In the genomic region with DNA sequence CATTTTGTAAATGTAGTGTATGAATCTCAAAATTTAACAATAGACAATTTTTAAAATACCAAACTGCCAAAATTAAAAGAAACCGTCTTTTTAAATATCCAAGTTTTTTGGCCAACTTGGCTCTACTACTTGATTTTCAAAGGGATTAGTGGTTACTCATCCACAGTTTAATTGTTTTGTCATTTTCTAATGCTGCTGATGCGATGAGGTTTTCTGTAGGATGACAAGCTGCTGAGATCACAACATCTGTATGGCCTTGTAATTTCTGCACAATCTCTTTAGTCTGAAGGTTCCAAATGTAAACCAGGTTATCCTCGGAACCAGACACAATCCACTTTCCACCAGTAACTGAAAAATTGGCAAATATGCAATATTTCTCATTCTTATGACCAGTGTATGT, we compare ENCODE assay signal across 1 cellular context.
TF ChIP-seq lines count a peak whose summit lies in the region.

No MANE protein-coding gene starts in this region.

TF ChIP-seq in SK-N-SH treated with all-trans-retinoic acid at 6 μM for 48 hours, 23 proteins besides CTCF, POLR2A, EP300 and RAD21 (continued from another document):
- TF ChIP-seq, protein P1, sequence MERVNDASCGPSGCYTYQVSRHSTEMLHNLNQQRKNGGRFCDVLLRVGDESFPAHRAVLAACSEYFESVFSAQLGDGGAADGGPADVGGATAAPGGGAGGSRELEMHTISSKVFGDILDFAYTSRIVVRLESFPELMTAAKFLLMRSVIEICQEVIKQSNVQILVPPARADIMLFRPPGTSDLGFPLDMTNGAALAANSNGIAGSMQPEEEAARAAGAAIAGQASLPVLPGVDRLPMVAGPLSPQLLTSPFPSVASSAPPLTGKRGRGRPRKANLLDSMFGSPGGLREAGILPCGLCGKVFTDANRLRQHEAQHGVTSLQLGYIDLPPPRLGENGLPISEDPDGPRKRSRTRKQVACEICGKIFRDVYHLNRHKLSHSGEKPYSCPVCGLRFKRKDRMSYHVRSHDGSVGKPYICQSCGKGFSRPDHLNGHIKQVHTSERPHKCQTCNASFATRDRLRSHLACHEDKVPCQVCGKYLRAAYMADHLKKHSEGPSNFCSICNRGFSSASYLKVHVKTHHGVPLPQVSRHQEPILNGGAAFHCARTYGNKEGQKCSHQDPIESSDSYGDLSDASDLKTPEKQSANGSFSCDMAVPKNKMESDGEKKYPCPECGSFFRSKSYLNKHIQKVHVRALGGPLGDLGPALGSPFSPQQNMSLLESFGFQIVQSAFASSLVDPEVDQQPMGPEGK (CRISPR knock-in tag; IDR thresholded peaks at IDR 0.05; ENCODE audit: borderline replicate concordance) = no peak
- TF ChIP-seq, protein P2, sequence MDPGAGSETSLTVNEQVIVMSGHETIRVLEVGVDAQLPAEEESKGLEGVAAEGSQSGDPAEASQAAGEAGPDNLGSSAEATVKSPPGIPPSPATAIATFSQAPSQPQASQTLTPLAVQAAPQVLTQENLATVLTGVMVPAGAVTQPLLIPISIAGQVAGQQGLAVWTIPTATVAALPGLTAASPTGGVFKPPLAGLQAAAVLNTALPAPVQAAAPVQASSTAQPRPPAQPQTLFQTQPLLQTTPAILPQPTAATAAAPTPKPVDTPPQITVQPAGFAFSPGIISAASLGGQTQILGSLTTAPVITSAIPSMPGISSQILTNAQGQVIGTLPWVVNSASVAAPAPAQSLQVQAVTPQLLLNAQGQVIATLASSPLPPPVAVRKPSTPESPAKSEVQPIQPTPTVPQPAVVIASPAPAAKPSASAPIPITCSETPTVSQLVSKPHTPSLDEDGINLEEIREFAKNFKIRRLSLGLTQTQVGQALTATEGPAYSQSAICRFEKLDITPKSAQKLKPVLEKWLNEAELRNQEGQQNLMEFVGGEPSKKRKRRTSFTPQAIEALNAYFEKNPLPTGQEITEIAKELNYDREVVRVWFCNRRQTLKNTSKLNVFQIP (CRISPR knock-in tag; IDR thresholded peaks at IDR 0.05; ENCODE audit: borderline replicate concordance, low read depth) = no peak
- TF ChIP-seq ZNF70 (CRISPR knock-in tag; IDR thresholded peaks at IDR 0.05) = no peak
- TF ChIP-seq ZFP3 (CRISPR knock-in tag; IDR thresholded peaks at IDR 0.05) = no peak
- no peak for TF ChIP-seq TOX (CRISPR knock-in tag; IDR thresholded peaks at IDR 0.05; ENCODE audit: borderline replicate concordance)
- no peak for TF ChIP-seq ISL1 (CRISPR knock-in tag; IDR thresholded peaks at IDR 0.05)
- no peak for TF ChIP-seq PPARA (CRISPR knock-in tag; IDR thresholded peaks at IDR 0.05; ENCODE audit: borderline replicate concordance)
- no peak for TF ChIP-seq TCF4 (CRISPR knock-in tag; IDR thresholded peaks at IDR 0.05; ENCODE audit: borderline replicate concordance)
